8 cellular contexts compared by ENCODE assay signal in genomic region chr12:98725481-98726247, GRCh38.
A peak's percentile ranks its signal among the peaks of the same experiment; 100 is the strongest.
DNase-seq lines count a peak whose midpoint lies in the region; ATAC-seq and TF ChIP-seq lines count a peak whose summit lies in the region.

No MANE protein-coding gene starts in this region.

- H3K4me3 ChIP-seq in right lobe of liver, result no peak overlapping the region
- no peak overlapping the region for H3K4me3 ChIP-seq in aorta (ENCODE audit: low read length in 2 of 2)

- POLR2A ChIA-PET in RWPE1 (lab: Yijun Ruan, JAX; ENCODE audit: low non-redundant PET), result no interaction called here

- H3K36me3 ChIP-seq in right lobe of liver (peaks cover 0 to 33% (median 0%) of the 10 kb centered on the region in 4 donors), aorta (ENCODE audit: control insufficient read depth in 1 of 2, insufficient read depth in 2 of 2, low read length in 1 of 2) (peaks cover 2 to 5% of the 10 kb centered on the region in 2 donors)

- DNase-seq in SKM-1 treated with dmso at 0.1 percent for 144 hours (lab: John Stamatoyannopoulos, UW; ENCODE audit: unreplicated experiment) (peak; percentile 9), SKM-1 (lab: John Stamatoyannopoulos, UW; ENCODE audit: unreplicated experiment) (no peak), HS-27A (ENCODE audit: low read depth) (peak; percentile 11), RWPE1 (ENCODE audit: low spot score) (peak; percentile 57), caudate nucleus (lab: John Stamatoyannopoulos, UW) (peak in 52 of 61 donors; percentile 16 to 88 (median 60)), right lobe of liver (no peak), aorta (peak in 1 of 2 donors; percentile 54)

- TF ChIP-seq POLR2A in right lobe of liver (IDR thresholded peaks at IDR 0.05), result no peak

- 51% methylated on average over 3 of the region's 5 CpGs for WGBS in right lobe of liver (ENCODE audit: insufficient coverage, low coverage, low lambda C conversion rate, missing lambda C conversion rate)
- 38 to 43% methylated on average over 5 of the region's 5 CpGs for WGBS in aorta, 2 donors

- H3K27me3 ChIP-seq in right lobe of liver (no peaks in the 10 kb centered on the region), aorta (ENCODE audit: control insufficient read depth in 1 of 2, insufficient read depth in 2 of 2, low read length in 1 of 2) (no peaks in the 10 kb centered on the region)

- H3K9me3 ChIP-seq in right lobe of liver (no peaks in the 10 kb centered on the region), aorta (ENCODE audit: control insufficient read depth, low read length) (no peaks in the 10 kb centered on the region)

- H3K27ac ChIP-seq in RWPE1 (no peak overlapping the region), caudate nucleus (ENCODE audit: low read depth, low read length) (peak overlapping the region; percentile 82), right lobe of liver (no peak overlapping the region), aorta (ENCODE audit: low read depth in 1 of 2, low read length in 2 of 2) (no peak overlapping the region)

- H3K4me1 ChIP-seq in right lobe of liver (no peaks in the 10 kb centered on the region), aorta (ENCODE audit: control insufficient read depth in 1 of 2, insufficient read depth in 2 of 2, low read length in 2 of 2) (no peaks in the 10 kb centered on the region)

- TF ChIP-seq CTCF in RWPE1 (conservative IDR thresholded peaks at IDR 0.05; ENCODE audit: low read depth) (peak; percentile 16; the same call in 1 of the 2 replicates), right lobe of liver (IDR thresholded peaks at IDR 0.05) (peak; percentile 27 to 53 (median 44))

- peak; percentile 86 for ATAC-seq in GM21423 (IDR thresholded peaks at IDR 0.05; ENCODE audit: unreplicated experiment)
- peak; percentile 63 to 87 (median 84) for ATAC-seq in right lobe of liver
- ATAC-seq in aorta (ENCODE audit: low FRiP score), result peak; percentile 74

- intact Hi-C loops in right lobe of liver (cut with DNase I) (no loop called here), aorta (cut with DNase I) (loop anchor here in 1 of 2 donors (10.0 kb wide), 1 partner anchor 269 kb away; no protein-coding TSS in a partner anchor)

- CTCF ChIA-PET in RWPE1 (lab: Yijun Ruan, JAX), result interaction anchor here (0.6 kb wide), 1 partner anchor 1370 kb away, joined by 3 read pairs; no protein-coding TSS in a partner anchor

Comparison
In these comparisons a context has a peak if more than half of its experiments do, and no peak if none do; other contexts are left out.
1. DNase-seq: peak in SKM-1 treated with dmso at 0.1 percent for 144 hours (single experiment), HS-27A (single experiment), RWPE1 (single experiment) and caudate nucleus (52 of 61); none in SKM-1 (single experiment) and right lobe of liver (0 of 3).
2. Peak in every context shown above with its lines, with median percentiles within 50 percentile points of each other: ATAC-seq.